ENCODE assay signal across 5 cellular contexts in the genomic region with DNA sequence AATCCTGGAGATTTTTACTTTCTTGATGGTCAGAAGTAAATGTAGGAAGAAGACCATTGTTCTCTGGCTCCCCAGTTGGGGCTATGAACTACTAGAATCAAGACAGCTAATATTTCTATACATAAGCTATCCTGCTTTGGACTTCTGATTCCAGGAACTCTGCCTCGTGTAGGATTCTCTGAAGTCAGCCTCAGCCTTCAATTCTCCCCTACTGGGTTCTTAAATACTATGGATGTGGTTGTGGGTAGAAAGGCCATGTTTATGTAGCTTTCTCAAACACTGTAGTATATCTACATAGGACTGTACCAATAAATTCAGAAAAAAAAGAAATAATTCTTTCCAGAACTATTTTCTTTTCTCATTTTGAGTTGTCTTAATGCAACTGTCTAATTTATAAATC.
"Had no signal": no experiment of that assay in that cellular context is flagged by ENCODE, and none has a peak within 500 bp of the region (broad histone marks: within the 10 kb centered on the region; RNA-seq: fewer than 3 reads in every experiment).

No MANE protein-coding gene starts in this region.

- H3K27ac Mint-ChIP-seq: GM23338, H9 had no signal

- H2AFZ ChIP-seq: GM23338 had no signal

- H3K4me1 Mint-ChIP-seq: H9 had no signal

- H3K4me3 ChIP-seq: GM23338, K562 had no signal

- DNase-seq: H9, HCEC 1CT, IMR-90 had no signal

- H3K4me2 ChIP-seq: GM23338 had no signal

- H3K4me3 Mint-ChIP-seq: GM23338, H9 had no signal

- ATAC-seq: GM23338, K562 had no signal
